ENCODE assay signal across 22 cellular contexts in genomic region chr2:217986256-217986961, GRCh38.
"Had no signal": no experiment of that assay in that cellular context is flagged by ENCODE, and none has a peak within 500 bp of the region (broad histone marks: within the 10 kb centered on the region; RNA-seq: fewer than 3 reads in every experiment).

No MANE protein-coding gene starts in this region.

- H3K4me3 ChIP-seq: breast epithelium, esophagus muscularis mucosa, heart left ventricle, prostate gland, testis had no signal

- H3K27ac ChIP-seq: breast epithelium, foreskin keratinocyte, prostate gland had no signal

- H3K9me3 ChIP-seq: breast epithelium, esophagus muscularis mucosa, heart left ventricle, prostate gland, testis had no signal

- ATAC-seq: activated naive CD4-positive, alpha-beta T cell treated with anti-CD3 and anti-CD28 coated beads, Interleukin-2, amount 50 U/mL, for 72 hours; activated T-cell treated with anti-CD3 and anti-CD28 coated beads, Interleukin-2, amount 50 U/mL, for 4 hours; activated T-helper 17 cell treated with anti-CD3 and anti-CD28 coated beads, Interleukin-2, amount 50 U/mL, for 72 hours; foreskin keratinocyte; heart left ventricle; natural killer cell; WTC11 had no signal

- DNase-seq: activated CD4-positive, alpha-beta memory T cell treated with anti-CD3 and anti-CD28 coated beads, Interleukin-2, amount 10 ng/mL, durations not matched to agents 7 days and 5 days; activated CD4-positive, alpha-beta T cell treated with anti-CD3 and anti-CD28 coated beads for 1 hour; activated CD4-positive, alpha-beta T cell treated with anti-CD3 and anti-CD28 coated beads, Interleukin-2, amount 10 ng/mL, durations not matched to agents 7 days and 5 days; activated T-cell treated with anti-CD3 and anti-CD28 coated beads, Interleukin-2, amount 50 U/mL, for 4 hours; foreskin keratinocyte; hypothalamus; immature natural killer cell; kidney; natural killer cell; retina; stimulated activated naive CD4-positive, alpha-beta T cell; SW 1271; T-helper 9 cell; testis; trophoblast cell had no signal

- H3K27me3 ChIP-seq: breast epithelium, esophagus muscularis mucosa, heart left ventricle, testis had no signal

- H3K36me3 ChIP-seq: breast epithelium, prostate gland had no signal
